ENCODE assay signal across 10 cellular contexts in the genomic region with DNA sequence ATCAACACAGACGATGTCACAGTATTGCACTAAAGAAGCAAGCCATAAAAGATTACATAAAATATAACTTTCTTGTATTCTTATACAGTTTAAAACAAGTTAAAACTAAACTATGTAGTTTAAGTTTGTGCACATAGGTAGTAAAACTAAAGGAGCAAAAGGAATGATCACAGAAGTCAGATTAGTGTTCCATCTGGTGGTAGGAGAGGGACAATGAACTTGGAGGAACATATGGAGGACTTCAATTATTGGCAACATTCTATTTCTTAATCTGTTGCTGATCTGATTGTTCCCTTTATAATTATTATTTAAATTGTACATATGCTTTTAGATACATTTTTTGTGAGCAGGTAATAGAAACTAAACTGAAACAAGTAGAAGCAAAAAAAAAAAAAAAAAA. TPM values are rescaled to one million over a fixed set of nuclear protein-coding genes. Genes with fewer than 3 reads are reported as not detected.
DNase-seq lines count a peak whose midpoint lies in the region; ATAC-seq, FAIRE-seq and TF ChIP-seq lines count a peak whose summit lies in the region.
"Not testable (repeated sequence)": the region's sequence is repeated elsewhere in the genome, so short reads cannot be mapped to it uniquely, and the experiment has no call there.
"Had no signal": no experiment of that assay in that cellular context is flagged by ENCODE, and none has a peak within 500 bp of the region (broad histone marks: within the 10 kb centered on the region; RNA-seq: fewer than 3 reads in every experiment).

No MANE protein-coding gene starts in this region.

- not testable (repeated sequence) for H3K9ac ChIP-seq in PC-3 (ENCODE audit: low read length); kidney (ENCODE audit: low read length in 2 of 2)

- ATAC-seq in A549 (peak; percentile 67 to 69; a peak in 4 of 6 replicates), PC-3 (peak; percentile 42; the same call in 1 of the 2 replicates), SK-N-SH treated with all-trans-retinoic acid at 6 μM for 48 hours (peak; percentile 14; the same call in 1 of the 3 replicates)

- H2AFZ ChIP-seq in PC-3 (ENCODE audit: low read length) = not testable (repeated sequence)

- H3K9me2 ChIP-seq in PC-3 (replicated peaks; ENCODE audit: low read length) = not testable (repeated sequence)

- DNase-seq in A549 (ENCODE audit: low read depth in 1 of 2, low spot score in 1 of 2); PC-3; kidney: not testable (repeated sequence)

- FAIRE-seq in A549 (lab: Jason Lieb, UNC) = not testable (repeated sequence)
- FAIRE-seq in endometrium (lab: Jason Lieb, UNC) = peak; percentile 41
- FAIRE-seq in kidney (lab: Jason Lieb, UNC) = peak; percentile 35

- CTCF ChIA-PET in A549 (lab: Yijun Ruan, JAX); PC-3 (lab: Charles Lee): not testable (repeated sequence)

- H3F3A ChIP-seq in PC-3 (ENCODE audit: low read length, unreplicated experiment) = not testable (repeated sequence)

- not testable (repeated sequence) for H3K27ac ChIP-seq in A549; PC-3 (ENCODE audit: low read length); kidney (ENCODE audit: low read depth in 2 of 2, low read length in 2 of 2)

- H3K79me2 ChIP-seq in PC-3 (ENCODE audit: low read length) = not testable (repeated sequence)

- H3K4me2 ChIP-seq in A549; PC-3 (ENCODE audit: low read length): not testable (repeated sequence)

- not testable (repeated sequence) for TF ChIP-seq CTCF in A549 (IDR thresholded peaks at IDR 0.05); PC-3 (conservative IDR thresholded peaks at IDR 0.05; ENCODE audit: low read depth, low read length); kidney (IDR thresholded peaks at IDR 0.05; ENCODE audit: borderline replicate concordance, extremely low read depth, insufficient read depth)

- not testable (repeated sequence) for TF ChIP-seq RAD21 in A549 (conservative IDR thresholded peaks at IDR 0.05 in 1 of 2, IDR thresholded peaks at IDR 0.05 in 1 of 2)

- not testable (repeated sequence) for H3K9me3 ChIP-seq in A549; PC-3 (ENCODE audit: low read length); kidney (ENCODE audit: control insufficient read depth in 1 of 2, low read length in 2 of 2)

- TF ChIP-seq POLR2A in A549 (IDR thresholded peaks at IDR 0.05; ENCODE audit: low read length) = not testable (repeated sequence)

- H3K36me3 ChIP-seq in PC-3 (ENCODE audit: low read depth, low read length); kidney (ENCODE audit: control insufficient read depth in 1 of 2, insufficient read depth in 2 of 2, low read length in 2 of 2): not testable (repeated sequence)

- no CpG with 5 or more reads among the region's 1 CpG for WGBS in A549 (ENCODE audit: missing lambda C conversion rate)

- BruUV-seq in PC-3 (replicated peaks; lab: Mats Ljungman, UMichigan) = not testable (repeated sequence)

- POLR2A ChIA-PET in A549 (lab: Yijun Ruan, JAX); PC-3 (lab: Charles Lee; ENCODE audit: unreplicated experiment): not testable (repeated sequence)

- not testable (repeated sequence) for H4K20me1 ChIP-seq in PC-3 (ENCODE audit: low read length)

- not testable (repeated sequence) for H3K27me3 ChIP-seq in PC-3 (ENCODE audit: low read length)

- intact Hi-C loops in PC-3 (cut with micrococcal nuclease); kidney (cut with DNase I): not testable (repeated sequence)

- not testable (repeated sequence) for H3K4me3 ChIP-seq in A549; PC-3 (ENCODE audit: low read length); kidney (ENCODE audit: low read length in 2 of 2)

- H3K4me1 ChIP-seq in A549; PC-3 (ENCODE audit: insufficient read depth, low read length); kidney (ENCODE audit: control insufficient read depth in 1 of 2, insufficient read depth in 1 of 2, low read depth in 1 of 2, low read length in 2 of 2): not testable (repeated sequence)

- not testable (repeated sequence) for TF ChIP-seq EP300 in A549 (IDR thresholded peaks at IDR 0.05)

RNA-seq across cellular contexts. Expression of gene CTAGE15, which starts 5.6 kb away (rescaled TPM):
- not detected in 2 replicates for polyA plus RNA-seq in A549 (2011; rRNA removed)
- not detected in 2 replicates for polyA plus RNA-seq in A549 (2012; cell fraction: cytosol; rRNA removed)
- polyA plus RNA-seq in A549 (2012; cell fraction: nucleus; rRNA removed) = not detected in 2 replicates
- not detected in 3 replicates for polyA plus RNA-seq in A549 (2017; fragmentation: RNase III; extraction: RNeasy Plus Mini Kit Qiagen cat#74134 plus additional on column Dnase treatment)
- 0.08 and 0.10 TPM in 2 replicates for polyA minus RNA-seq in A549 (2011; rRNA and poly(A)+ RNA removed)
- 0.29 and 1.3 TPM in 2 replicates for total RNA-seq in PC-3 (2014; rRNA removed)
- 2.2 TPM for total RNA-seq in kidney
- not detected for polyA plus RNA-seq in kidney (ENCODE audit: insufficient read depth, low read depth, low replicate concordance)
- total RNA-seq: A172, A673, Caco-2 had no signal
- polyA plus RNA-seq: AG04450, CD14-positive monocyte had no signal

RNA-seq across cellular contexts. Expression of gene TCAF2, which starts 54.8 kb away (rescaled TPM):
- 0.18 and 0.19 TPM in 2 replicates for polyA plus RNA-seq in A549 (2011; rRNA removed)
- 0.05 and 0.07 TPM in 2 replicates for polyA plus RNA-seq in A549 (2012; cell fraction: cytosol; rRNA removed)
- polyA plus RNA-seq in A549 (2012; cell fraction: nucleus; rRNA removed) = 0.10 and 0.11 TPM in 2 replicates
- 0.06 to 0.11 TPM (median 0.08 TPM) in 3 replicates for polyA plus RNA-seq in A549 (2017; fragmentation: RNase III; extraction: RNeasy Plus Mini Kit Qiagen cat#74134 plus additional on column Dnase treatment)
- polyA minus RNA-seq in A549 (2011; rRNA and poly(A)+ RNA removed) = 0.24 and 0.58 TPM in 2 replicates
- total RNA-seq in PC-3 (2014; rRNA removed) = 7.9 and 9.7 TPM in 2 replicates
- total RNA-seq in kidney = 4.2 TPM
- 1.3 TPM for polyA plus RNA-seq in kidney (ENCODE audit: insufficient read depth, low read depth, low replicate concordance)
- total RNA-seq: Caco-2 had no signal

Comparison
In these comparisons a context has a peak if more than half of its experiments do, and no peak if none do; other contexts are left out.
1. ATAC-seq: peak in every context shown above with its lines; median percentile 68 in A549; 42 in PC-3; 14 in SK-N-SH treated with all-trans-retinoic acid at 6 μM for 48 hours.